ENCODE assay signal across 8 cellular contexts in genomic region chr2:110677080-110677479, GRCh38. TPM values are rescaled to one million over a fixed set of nuclear protein-coding genes. Genes with fewer than 3 reads are reported as not detected.
DNase-seq lines count a peak whose midpoint lies in the region; ATAC-seq, FAIRE-seq and TF ChIP-seq lines count a peak whose summit lies in the region.

No MANE protein-coding gene starts in this region.

- POLR2A ChIA-PET in activated B cell treated with CpG ODN at 0.5 μM for 24 hours (lab: Charles Lee) = interaction anchor here (0.6 kb wide), 1 partner anchor 9 kb away, joined by 4 read pairs; no protein-coding TSS in a partner anchor

- FAIRE-seq in frontal cortex (lab: Jason Lieb, UNC) = no peak

- H3K9me3 ChIP-seq in iPS-15b (ENCODE audit: control insufficient read depth, insufficient read depth, low read length) = no peaks in the 10 kb centered on the region

- ATAC-seq in activated B cell treated with CpG ODN at 0.5 μM for 24 hours (ENCODE audit: low read depth) (no peak), HG02571 (IDR thresholded peaks at IDR 0.05; ENCODE audit: unreplicated experiment) (no peak)

- peak overlapping the region; percentile 96 for H3K4me3 Mint-ChIP-seq in activated B cell treated with CpG ODN at 0.5 μM for 24 hours

- TF ChIP-seq CTCF in 22Rv1 (IDR thresholded peaks at IDR 0.05) (no peak), activated B cell treated with CpG ODN at 0.5 μM for 24 hours (IDR thresholded peaks at IDR 0.05) (no peak)

- H3K27me3 ChIP-seq in H7 (ENCODE audit: control insufficient read depth, insufficient read depth, low read length) (peaks cover 11% of the 10 kb centered on the region), iPS-15b (ENCODE audit: control insufficient read depth, insufficient read depth, low read length) (no peaks in the 10 kb centered on the region)

- peaks cover 14% of the 10 kb centered on the region for H3K4me1 ChIP-seq in iPS-15b (ENCODE audit: control insufficient read depth, insufficient read depth, low read length)

- H3K36me3 Mint-ChIP-seq in activated B cell treated with CpG ODN at 0.5 μM for 24 hours (ENCODE audit: low read depth) = peaks cover 5% of the 10 kb centered on the region

- intact Hi-C loops in activated B cell treated with CpG ODN at 0.5 μM for 24 hours (cut with micrococcal nuclease) = loop anchor here (5.0 to 10.0 kb wide), 5 partner anchors 130 to 1598 kb away; partner anchors contain the start of genes BCL2L11, TMEM87B and ZC3H6

- CTCF ChIA-PET in activated B cell treated with CpG ODN at 0.5 μM for 24 hours (lab: Charles Lee) = no interaction called here

- DNase-seq in H7 (no peak), activated B cell treated with CpG ODN at 0.5 μM for 24 hours (no peak), inferior parietal cortex (ENCODE audit: extremely low spot score) (no peak), frontal cortex (ENCODE audit: low spot score in 2 of 2) (no peak)
- DNase-seq in NK-92 treated with Interleukin-12 subunit alpha and Interleukin-12 subunit beta, amount 100 ng/mL, for 24 hours (lab: John Stamatoyannopoulos, UW) = no peak

- H3K9me3 Mint-ChIP-seq in activated B cell treated with CpG ODN at 0.5 μM for 24 hours = no peaks in the 10 kb centered on the region

- peaks cover 12% of the 10 kb centered on the region for H3K36me3 ChIP-seq in H7 (replicated peaks; ENCODE audit: control insufficient read depth, insufficient read depth, low read length)
- peaks cover 12% of the 10 kb centered on the region for H3K36me3 ChIP-seq in iPS-15b (ENCODE audit: control insufficient read depth, insufficient read depth, low read length)

- H3K9ac ChIP-seq in iPS-15b (ENCODE audit: low read depth, low read length) = peak overlapping the region; percentile 74

- H3K27ac Mint-ChIP-seq in activated B cell treated with CpG ODN at 0.5 μM for 24 hours = no peak overlapping the region

- H3K27ac ChIP-seq in 22Rv1 = peak overlapping the region; percentile 70

- peaks cover 34% of the 10 kb centered on the region for H3K4me1 Mint-ChIP-seq in activated B cell treated with CpG ODN at 0.5 μM for 24 hours

- no peaks in the 10 kb centered on the region for H3K27me3 Mint-ChIP-seq in activated B cell treated with CpG ODN at 0.5 μM for 24 hours

- peak overlapping the region; percentile 80 for H3K4me3 ChIP-seq in H7 (ENCODE audit: insufficient read depth, low read depth, low read length)
- H3K4me3 ChIP-seq in iPS-15b (ENCODE audit: low read depth, low read length) = peak overlapping the region; percentile 90

RNA-seq across cellular contexts. Expression of gene BUB1, which starts 0.8 kb away (rescaled TPM):
- total RNA-seq in H7 (2014; rRNA removed; shearing (Covaris generic)) = 136 and 169 TPM in 2 replicates
- total RNA-seq in activated B cell treated with CpG ODN at 0.5 μM for 24 hours = 5.9 and 6.2 TPM in 2 replicates
- total RNA-seq in frontal cortex = 6.9 TPM

RNA-seq across cellular contexts. Expression of gene ACOXL, which starts 55.3 kb away (rescaled TPM):
- 2.7 and 6.0 TPM in 2 replicates for total RNA-seq in H7 (2014; rRNA removed; shearing (Covaris generic))
- 0.20 TPM in 1 of 2 replicates, not detected in the other for total RNA-seq in activated B cell treated with CpG ODN at 0.5 μM for 24 hours
- total RNA-seq in frontal cortex = not detected

Comparison
In these comparisons a context has a peak if more than half of its experiments do, and no peak if none do; other contexts are left out.
1. RNA of gene BUB1, which starts 0.8 kb away (total RNA-seq): 136 to 169 TPM in H7; 6.9 TPM in frontal cortex (single experiment) and 5.9 to 6.2 TPM in activated B cell treated with CpG ODN at 0.5 μM for 24 hours; every median in the first group is over 10 times any median in the second.